ENCODE assay signal across 2 cellular contexts in genomic region chr15:55348281-55348778, GRCh38.
TF ChIP-seq lines count a peak whose summit lies in the region.

No MANE protein-coding gene starts in this region.

TF ChIP-seq in GM23338, 12 proteins besides CTCF, POLR2A, EP300 and RAD21 (continued from another document):
- no peak for TF ChIP-seq REST (IDR thresholded peaks at IDR 0.05; ENCODE audit: unreplicated experiment)

TF ChIP-seq in SK-N-SH treated with all-trans-retinoic acid at 6 μM for 48 hours, 23 proteins besides CTCF, POLR2A, EP300 and RAD21 (continued from another document):
- TF ChIP-seq BACH2 (CRISPR knock-in tag; IDR thresholded peaks at IDR 0.05; ENCODE audit: borderline replicate concordance), result no peak
- TF ChIP-seq ZNF70 (CRISPR knock-in tag; IDR thresholded peaks at IDR 0.05), result no peak
- TF ChIP-seq PATZ1 (CRISPR knock-in tag; IDR thresholded peaks at IDR 0.05; ENCODE audit: borderline replicate concordance), result no peak
- no peak for TF ChIP-seq ESRRG (CRISPR knock-in tag; IDR thresholded peaks at IDR 0.05)
- no peak for TF ChIP-seq ZNF565 (CRISPR knock-in tag; conservative IDR thresholded peaks at IDR 0.05; ENCODE audit: low read depth)
- TF ChIP-seq SNAI2 (CRISPR knock-in tag; IDR thresholded peaks at IDR 0.05), result no peak
- TF ChIP-seq ZFP3 (CRISPR knock-in tag; IDR thresholded peaks at IDR 0.05), result no peak
